1 cellular context compared by ENCODE assay signal in the genomic region with DNA sequence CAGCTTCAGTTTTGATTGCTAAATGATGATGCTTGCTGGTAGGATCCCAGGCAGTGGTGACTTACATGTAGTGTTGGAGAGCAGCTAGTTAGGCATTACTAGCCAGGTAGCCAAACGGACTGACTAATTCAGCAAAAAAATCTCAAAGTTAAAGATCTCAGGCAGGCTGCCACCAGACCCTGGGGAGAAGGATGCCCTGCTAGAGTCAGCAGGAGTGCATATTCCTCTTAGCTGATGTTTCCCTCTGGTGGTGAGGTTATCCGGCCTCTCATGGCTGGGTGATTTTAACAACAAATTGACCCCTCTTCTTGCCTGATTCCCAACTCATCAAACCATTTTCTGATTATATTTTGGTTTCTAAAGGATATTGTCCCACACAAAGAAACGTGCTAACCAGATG.
A peak's percentile ranks its signal among the peaks of the same experiment; 100 is the strongest.
TF ChIP-seq lines count a peak whose summit lies in the region.

No MANE protein-coding gene starts in this region.

TF ChIP-seq in HepG2, 621 proteins besides CTCF, POLR2A, EP300 and RAD21:
- peak; percentile 53 for TF ChIP-seq STAG1 (CRISPR knock-in tag; IDR thresholded peaks at IDR 0.05)
- no peak for TF ChIP-seq AKAP8 (CRISPR knock-in tag; IDR thresholded peaks at IDR 0.05)
